Comparison of ENCODE assay signal across 11 cellular contexts in genomic region chr9:33137271-33137670, GRCh38. TPM values are rescaled to one million over a fixed set of nuclear protein-coding genes. Genes with fewer than 3 reads are reported as not detected.
A peak's percentile ranks its signal among the peaks of the same experiment; 100 is the strongest.
DNase-seq lines count a peak whose midpoint lies in the region; ATAC-seq and TF ChIP-seq lines count a peak whose summit lies in the region.
"Had no signal": no experiment of that assay in that cellular context is flagged by ENCODE, and none has a peak within 500 bp of the region (broad histone marks: within the 10 kb centered on the region; RNA-seq: fewer than 3 reads in every experiment).

No MANE protein-coding gene starts in this region.

- peaks cover 42% of the 10 kb centered on the region for H3K4me1 ChIP-seq in cardiac muscle cell (ENCODE audit: low read depth)
- peaks cover 0 to 97% (median 57%) of the 10 kb centered on the region in 4 donors for H3K4me1 ChIP-seq in right lobe of liver
- H3K4me1 ChIP-seq in hepatocyte (ENCODE audit: insufficient read depth), result peaks cover 48% of the 10 kb centered on the region

- intact Hi-C loops in cardiac septum (cut with DNase I), result loop anchor here (5.0 kb wide), 1 partner anchor 55 kb away; no protein-coding TSS in a partner anchor
- intact Hi-C loops in activated CD4-positive, alpha-beta memory T cell treated with anti-CD3 and anti-CD28 coated beads for 36 hours (cut with micrococcal nuclease), result no loop called here
- intact Hi-C loops in right lobe of liver (cut with DNase I), result no loop called here

- CTCF ChIA-PET in activated CD4-positive, alpha-beta memory T cell treated with anti-CD3 and anti-CD28 coated beads for 36 hours (lab: Charles Lee), result interaction anchor here (1.1 kb wide), 1 partner anchor 22 kb away, joined by 3 read pairs; no protein-coding TSS in a partner anchor

- TF ChIP-seq CTCF in cardiac muscle cell (IDR thresholded peaks at IDR 0.05; ENCODE audit: low read depth, low read length) (no peak), right lobe of liver (IDR thresholded peaks at IDR 0.05) (no peak), hepatocyte (IDR thresholded peaks at IDR 0.05; ENCODE audit: poor library complexity) (no peak)

- ATAC-seq in right lobe of liver (no peak), GM18867 (IDR thresholded peaks at IDR 0.05; ENCODE audit: unreplicated experiment) (no peak)
- ATAC-seq in stimulated activated naive CD8-positive, alpha-beta T cell treated with anti-CD3 and anti-CD28 coated beads, Interleukin-15, amount 100 ng/mL, for 72 hours, result no peak

- H3K27ac Mint-ChIP-seq in activated CD4-positive, alpha-beta memory T cell treated with anti-CD3 and anti-CD28 coated beads for 36 hours, result peak overlapping the region; percentile 72
- H3K27ac Mint-ChIP-seq in stimulated activated naive CD8-positive, alpha-beta T cell treated with anti-CD3 and anti-CD28 coated beads, Interleukin-15, amount 100 ng/mL, for 72 hours, result peak overlapping the region; percentile 3 to 51

- H3K27me3 ChIP-seq in cardiac muscle cell, result no peaks in the 10 kb centered on the region
- no peaks in the 10 kb centered on the region for H3K27me3 ChIP-seq in right lobe of liver
- H3K27me3 ChIP-seq in hepatocyte, result no peaks in the 10 kb centered on the region

- POLR2A ChIA-PET in activated CD4-positive, alpha-beta memory T cell treated with anti-CD3 and anti-CD28 coated beads for 36 hours (lab: Charles Lee), result interaction anchor here (1.8 kb wide), 1 partner anchor 23 kb away, joined by 8 read pairs; no protein-coding TSS in a partner anchor

- peaks cover 73% of the 10 kb centered on the region for H3K4me1 Mint-ChIP-seq in activated CD4-positive, alpha-beta memory T cell treated with anti-CD3 and anti-CD28 coated beads for 36 hours (ENCODE audit: low read depth)
- H3K4me1 Mint-ChIP-seq in stimulated activated naive CD8-positive, alpha-beta T cell treated with anti-CD3 and anti-CD28 coated beads, Interleukin-15, amount 100 ng/mL, for 72 hours, result peaks cover 71% of the 10 kb centered on the region

- H3K4me2 ChIP-seq in hepatocyte, result no peak overlapping the region

- peak overlapping the region; percentile 14 for H3K4me3 Mint-ChIP-seq in activated CD4-positive, alpha-beta memory T cell treated with anti-CD3 and anti-CD28 coated beads for 36 hours
- H3K4me3 Mint-ChIP-seq in stimulated activated naive CD8-positive, alpha-beta T cell treated with anti-CD3 and anti-CD28 coated beads, Interleukin-15, amount 100 ng/mL, for 72 hours, result peak overlapping the region; percentile 16 to 24

- H3K36me3 Mint-ChIP-seq in activated CD4-positive, alpha-beta memory T cell treated with anti-CD3 and anti-CD28 coated beads for 36 hours, result peaks cover 25% of the 10 kb centered on the region

- H2AFZ ChIP-seq in hepatocyte, result no peak overlapping the region

- peaks cover 80% of the 10 kb centered on the region for H4K20me1 ChIP-seq in hepatocyte (ENCODE audit: insufficient read depth, poor library complexity, severe bottlenecking)

- peak overlapping the region; percentile 72 for H3K27ac ChIP-seq in cardiac muscle cell
- H3K27ac ChIP-seq in right lobe of liver, result peak overlapping the region in 2 of 3 donors; percentile 71 to 91
- no peak overlapping the region for H3K27ac ChIP-seq in hepatocyte

- no peaks in the 10 kb centered on the region for H3K9me3 ChIP-seq in cardiac muscle cell (ENCODE audit: low read depth)
- H3K9me3 ChIP-seq in right lobe of liver, result no peaks in the 10 kb centered on the region
- no peaks in the 10 kb centered on the region for H3K9me3 ChIP-seq in hepatocyte (ENCODE audit: low read depth)

- no peaks in the 10 kb centered on the region for H3K9me2 ChIP-seq in hepatocyte (replicated peaks; ENCODE audit: insufficient read depth)

- no peaks in the 10 kb centered on the region for H3K27me3 Mint-ChIP-seq in activated CD4-positive, alpha-beta memory T cell treated with anti-CD3 and anti-CD28 coated beads for 36 hours
- no peaks in the 10 kb centered on the region for H3K27me3 Mint-ChIP-seq in stimulated activated naive CD8-positive, alpha-beta T cell treated with anti-CD3 and anti-CD28 coated beads, Interleukin-15, amount 100 ng/mL, for 72 hours

- WGBS in right lobe of liver (ENCODE audit: insufficient coverage, low coverage, low lambda C conversion rate, missing lambda C conversion rate), result 40% methylated on average over 2 of the region's 3 CpGs
- whole genome bisulfite sequencing in hepatocyte (ENCODE audit: low lambda C conversion rate, missing lambda C conversion rate), result 67% methylated on average over 3 of the region's 3 CpGs

- no peaks in the 10 kb centered on the region for H3K9me3 Mint-ChIP-seq in activated CD4-positive, alpha-beta memory T cell treated with anti-CD3 and anti-CD28 coated beads for 36 hours
- no peaks in the 10 kb centered on the region for H3K9me3 Mint-ChIP-seq in stimulated activated naive CD8-positive, alpha-beta T cell treated with anti-CD3 and anti-CD28 coated beads, Interleukin-15, amount 100 ng/mL, for 72 hours

- H3K79me2 ChIP-seq in hepatocyte, result peaks cover 98% of the 10 kb centered on the region

- H3K4me3 ChIP-seq in cardiac muscle cell (no peak overlapping the region), right lobe of liver (no peak overlapping the region), hepatocyte (no peak overlapping the region)

- H3K36me3 ChIP-seq in cardiac muscle cell (no peaks in the 10 kb centered on the region), right lobe of liver (peaks cover 0 to 31% (median 10%) of the 10 kb centered on the region in 4 donors), hepatocyte (replicated peaks; ENCODE audit: insufficient read depth, low read depth) (no peaks in the 10 kb centered on the region)

- DNase-seq in cardiac muscle cell (ENCODE audit: low read depth in 1 of 2, low spot score in 1 of 2) (no peak), cardiac septum (ENCODE audit: low spot score) (no peak), right lobe of liver (peak in 1 of 3 donors; percentile 13), hepatocyte (ENCODE audit: low spot score) (no peak), NCI-H187 (lab: John Stamatoyannopoulos, UW) (no peak)
- DNase-seq in activated CD4-positive, alpha-beta memory T cell treated with anti-CD3 and anti-CD28 coated beads for 36 hours, result no peak
- no peak for DNase-seq in stimulated activated naive CD8-positive, alpha-beta T cell treated with anti-CD3 and anti-CD28 coated beads, Interleukin-15, amount 100 ng/mL, for 72 hours
- DNase-seq: cerebellar nuclear complex, NCI-H2107, occipital lobe had no signal

- TF ChIP-seq POLR2A in right lobe of liver (IDR thresholded peaks at IDR 0.05), result no peak

RNA-seq across cellular contexts. Expression of gene B4GALT1, which starts 29.9 kb away (rescaled TPM):
- total RNA-seq in cardiac muscle cell, result 24.8 and 33.6 TPM in 2 replicates
- 22.1 and 30.0 TPM in 2 replicates for polyA plus RNA-seq in cardiac muscle cell
- 35.7 TPM for total RNA-seq in cardiac septum
- total RNA-seq in activated CD4-positive, alpha-beta memory T cell treated with anti-CD3 and anti-CD28 coated beads for 36 hours, result 10 to 100 TPM; 76.6 to 78.0 TPM
- 100 to 1,000 TPM in 1 of 6 experiments, 10 to 100 TPM in 5; 48.5 to 145 (median 79.5) TPM for total RNA-seq in right lobe of liver
- total RNA-seq in hepatocyte, result 76.3 and 78.3 TPM in 2 replicates
- 45.6 and 63.9 TPM in 2 replicates for polyA plus RNA-seq in hepatocyte
